Comparison of ENCODE assay signal across 1 cellular context in genomic region chr3:160038862-160039562, GRCh38.
TF ChIP-seq lines count a peak whose summit lies in the region.

No MANE protein-coding gene starts in this region.

TF ChIP-seq in HepG2, 621 proteins besides CTCF, POLR2A, EP300 and RAD21 (continued from another document):
- TF ChIP-seq JUN (CRISPR knock-in tag; IDR thresholded peaks at IDR 0.05) (no peak), ISL2 (CRISPR knock-in tag; IDR thresholded peaks at IDR 0.05) (no peak), ZNF446 (CRISPR knock-in tag; IDR thresholded peaks at IDR 0.05) (no peak), GABPB1 (CRISPR knock-in tag; IDR thresholded peaks at IDR 0.05) (peak; percentile 23; the same call in 1 of the 2 replicates), ZNF788 (CRISPR knock-in tag; IDR thresholded peaks at IDR 0.05; ENCODE audit: borderline replicate concordance) (no peak), ASH2L (IDR thresholded peaks at IDR 0.05; ENCODE audit: insufficient read length, low read depth, low read length) (no peak), ZNF660 (CRISPR knock-in tag; IDR thresholded peaks at IDR 0.05; ENCODE audit: borderline replicate concordance, low read depth) (no peak), ZNF629 (CRISPR knock-in tag; conservative IDR thresholded peaks at IDR 0.05) (no peak), TBX2 (CRISPR knock-in tag; IDR thresholded peaks at IDR 0.05; ENCODE audit: borderline replicate concordance) (no peak), HIC2 (CRISPR knock-in tag; IDR thresholded peaks at IDR 0.05; ENCODE audit: low read depth) (no peak), SPEN (CRISPR knock-in tag; IDR thresholded peaks at IDR 0.05; ENCODE audit: low read depth) (no peak), YEATS4 (CRISPR knock-in tag; IDR thresholded peaks at IDR 0.05; ENCODE audit: borderline replicate concordance) (no peak), PATZ1 (CRISPR knock-in tag; IDR thresholded peaks at IDR 0.05) (0 out of 2 replicates have a peak, but pooled peaks have one; percentile 23), SIN3B (IDR thresholded peaks at IDR 0.05; ENCODE audit: low read length) (no peak), TP53 (CRISPR knock-in tag; conservative IDR thresholded peaks at IDR 0.05) (no peak), FLYWCH1 (CRISPR knock-in tag; IDR thresholded peaks at IDR 0.05) (no peak), EZH2 (conservative IDR thresholded peaks at IDR 0.05; ENCODE audit: low read depth, low read length) (0 out of 2 replicates have a peak, but pooled peaks have one; percentile 55), PHF8 (CRISPR knock-in tag; IDR thresholded peaks at IDR 0.05) (no peak), GATA4 (IDR thresholded peaks at IDR 0.05; ENCODE audit: borderline replicate concordance, low read depth) (no peak), ADNP (CRISPR knock-in tag; IDR thresholded peaks at IDR 0.05) (no peak), ZNF614 (CRISPR knock-in tag; IDR thresholded peaks at IDR 0.05; ENCODE audit: borderline replicate concordance) (no peak), KLF16 (CRISPR knock-in tag; IDR thresholded peaks at IDR 0.05) (no peak), SAFB2 (CRISPR knock-in tag; IDR thresholded peaks at IDR 0.05; ENCODE audit: borderline replicate concordance, low read depth) (no peak), DR1 (CRISPR knock-in tag; IDR thresholded peaks at IDR 0.05) (no peak), SMYD3 (CRISPR knock-in tag; IDR thresholded peaks at IDR 0.05) (no peak), NCOA5 (CRISPR knock-in tag; IDR thresholded peaks at IDR 0.05) (no peak), RFX1 (IDR thresholded peaks at IDR 0.05) (no peak), DMTF1 (CRISPR knock-in tag; IDR thresholded peaks at IDR 0.05) (no peak), ZNF207 (IDR thresholded peaks at IDR 0.05; ENCODE audit: borderline replicate concordance) (no peak), GPN1 (CRISPR knock-in tag; IDR thresholded peaks at IDR 0.05; ENCODE audit: borderline replicate concordance) (no peak), ZNF460 (CRISPR knock-in tag; IDR thresholded peaks at IDR 0.05; ENCODE audit: borderline replicate concordance) (no peak), DPF2 (CRISPR knock-in tag; IDR thresholded peaks at IDR 0.05; ENCODE audit: borderline replicate concordance, low read depth) (no peak)
- TF ChIP-seq, protein P1, sequence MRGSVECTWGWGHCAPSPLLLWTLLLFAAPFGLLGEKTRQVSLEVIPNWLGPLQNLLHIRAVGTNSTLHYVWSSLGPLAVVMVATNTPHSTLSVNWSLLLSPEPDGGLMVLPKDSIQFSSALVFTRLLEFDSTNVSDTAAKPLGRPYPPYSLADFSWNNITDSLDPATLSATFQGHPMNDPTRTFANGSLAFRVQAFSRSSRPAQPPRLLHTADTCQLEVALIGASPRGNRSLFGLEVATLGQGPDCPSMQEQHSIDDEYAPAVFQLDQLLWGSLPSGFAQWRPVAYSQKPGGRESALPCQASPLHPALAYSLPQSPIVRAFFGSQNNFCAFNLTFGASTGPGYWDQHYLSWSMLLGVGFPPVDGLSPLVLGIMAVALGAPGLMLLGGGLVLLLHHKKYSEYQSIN (CRISPR knock-in tag; IDR thresholded peaks at IDR 0.05; ENCODE audit: borderline replicate concordance): no peak
- TF ChIP-seq, protein P2, sequence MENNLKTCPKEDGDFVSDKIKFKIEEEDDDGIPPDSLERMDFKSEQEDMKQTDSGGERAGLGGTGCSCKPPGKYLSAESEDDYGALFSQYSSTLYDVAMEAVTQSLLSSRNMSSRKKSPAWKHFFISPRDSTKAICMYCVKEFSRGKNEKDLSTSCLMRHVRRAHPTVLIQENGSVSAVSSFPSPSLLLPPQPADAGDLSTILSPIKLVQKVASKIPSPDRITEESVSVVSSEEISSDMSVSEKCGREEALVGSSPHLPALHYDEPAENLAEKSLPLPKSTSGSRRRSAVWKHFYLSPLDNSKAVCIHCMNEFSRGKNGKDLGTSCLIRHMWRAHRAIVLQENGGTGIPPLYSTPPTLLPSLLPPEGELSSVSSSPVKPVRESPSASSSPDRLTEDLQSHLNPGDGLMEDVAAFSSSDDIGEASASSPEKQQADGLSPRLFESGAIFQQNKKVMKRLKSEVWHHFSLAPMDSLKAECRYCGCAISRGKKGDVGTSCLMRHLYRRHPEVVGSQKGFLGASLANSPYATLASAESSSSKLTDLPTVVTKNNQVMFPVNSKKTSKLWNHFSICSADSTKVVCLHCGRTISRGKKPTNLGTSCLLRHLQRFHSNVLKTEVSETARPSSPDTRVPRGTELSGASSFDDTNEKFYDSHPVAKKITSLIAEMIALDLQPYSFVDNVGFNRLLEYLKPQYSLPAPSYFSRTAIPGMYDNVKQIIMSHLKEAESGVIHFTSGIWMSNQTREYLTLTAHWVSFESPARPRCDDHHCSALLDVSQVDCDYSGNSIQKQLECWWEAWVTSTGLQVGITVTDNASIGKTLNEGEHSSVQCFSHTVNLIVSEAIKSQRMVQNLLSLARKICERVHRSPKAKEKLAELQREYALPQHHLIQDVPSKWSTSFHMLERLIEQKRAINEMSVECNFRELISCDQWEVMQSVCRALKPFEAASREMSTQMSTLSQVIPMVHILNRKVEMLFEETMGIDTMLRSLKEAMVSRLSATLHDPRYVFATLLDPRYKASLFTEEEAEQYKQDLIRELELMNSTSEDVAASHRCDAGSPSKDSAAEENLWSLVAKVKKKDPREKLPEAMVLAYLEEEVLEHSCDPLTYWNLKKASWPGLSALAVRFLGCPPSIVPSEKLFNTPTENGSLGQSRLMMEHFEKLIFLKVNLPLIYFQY (CRISPR knock-in tag; IDR thresholded peaks at IDR 0.05; ENCODE audit: borderline replicate concordance): no peak
- TF ChIP-seq, protein P3, sequence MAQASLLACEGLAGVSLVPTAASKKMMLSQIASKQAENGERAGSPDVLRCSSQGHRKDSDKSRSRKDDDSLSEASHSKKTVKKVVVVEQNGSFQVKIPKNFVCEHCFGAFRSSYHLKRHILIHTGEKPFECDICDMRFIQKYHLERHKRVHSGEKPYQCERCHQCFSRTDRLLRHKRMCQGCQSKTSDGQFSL (CRISPR knock-in tag; IDR thresholded peaks at IDR 0.05): no peak
- TF ChIP-seq, protein P4, sequence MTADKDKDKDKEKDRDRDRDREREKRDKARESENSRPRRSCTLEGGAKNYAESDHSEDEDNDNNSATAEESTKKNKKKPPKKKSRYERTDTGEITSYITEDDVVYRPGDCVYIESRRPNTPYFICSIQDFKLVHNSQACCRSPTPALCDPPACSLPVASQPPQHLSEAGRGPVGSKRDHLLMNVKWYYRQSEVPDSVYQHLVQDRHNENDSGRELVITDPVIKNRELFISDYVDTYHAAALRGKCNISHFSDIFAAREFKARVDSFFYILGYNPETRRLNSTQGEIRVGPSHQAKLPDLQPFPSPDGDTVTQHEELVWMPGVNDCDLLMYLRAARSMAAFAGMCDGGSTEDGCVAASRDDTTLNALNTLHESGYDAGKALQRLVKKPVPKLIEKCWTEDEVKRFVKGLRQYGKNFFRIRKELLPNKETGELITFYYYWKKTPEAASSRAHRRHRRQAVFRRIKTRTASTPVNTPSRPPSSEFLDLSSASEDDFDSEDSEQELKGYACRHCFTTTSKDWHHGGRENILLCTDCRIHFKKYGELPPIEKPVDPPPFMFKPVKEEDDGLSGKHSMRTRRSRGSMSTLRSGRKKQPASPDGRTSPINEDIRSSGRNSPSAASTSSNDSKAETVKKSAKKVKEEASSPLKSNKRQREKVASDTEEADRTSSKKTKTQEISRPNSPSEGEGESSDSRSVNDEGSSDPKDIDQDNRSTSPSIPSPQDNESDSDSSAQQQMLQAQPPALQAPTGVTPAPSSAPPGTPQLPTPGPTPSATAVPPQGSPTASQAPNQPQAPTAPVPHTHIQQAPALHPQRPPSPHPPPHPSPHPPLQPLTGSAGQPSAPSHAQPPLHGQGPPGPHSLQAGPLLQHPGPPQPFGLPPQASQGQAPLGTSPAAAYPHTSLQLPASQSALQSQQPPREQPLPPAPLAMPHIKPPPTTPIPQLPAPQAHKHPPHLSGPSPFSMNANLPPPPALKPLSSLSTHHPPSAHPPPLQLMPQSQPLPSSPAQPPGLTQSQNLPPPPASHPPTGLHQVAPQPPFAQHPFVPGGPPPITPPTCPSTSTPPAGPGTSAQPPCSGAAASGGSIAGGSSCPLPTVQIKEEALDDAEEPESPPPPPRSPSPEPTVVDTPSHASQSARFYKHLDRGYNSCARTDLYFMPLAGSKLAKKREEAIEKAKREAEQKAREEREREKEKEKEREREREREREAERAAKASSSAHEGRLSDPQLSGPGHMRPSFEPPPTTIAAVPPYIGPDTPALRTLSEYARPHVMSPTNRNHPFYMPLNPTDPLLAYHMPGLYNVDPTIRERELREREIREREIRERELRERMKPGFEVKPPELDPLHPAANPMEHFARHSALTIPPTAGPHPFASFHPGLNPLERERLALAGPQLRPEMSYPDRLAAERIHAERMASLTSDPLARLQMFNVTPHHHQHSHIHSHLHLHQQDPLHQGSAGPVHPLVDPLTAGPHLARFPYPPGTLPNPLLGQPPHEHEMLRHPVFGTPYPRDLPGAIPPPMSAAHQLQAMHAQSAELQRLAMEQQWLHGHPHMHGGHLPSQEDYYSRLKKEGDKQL (CRISPR knock-in tag; IDR thresholded peaks at IDR 0.05; ENCODE audit: low read depth): no peak
